In the genomic region with DNA sequence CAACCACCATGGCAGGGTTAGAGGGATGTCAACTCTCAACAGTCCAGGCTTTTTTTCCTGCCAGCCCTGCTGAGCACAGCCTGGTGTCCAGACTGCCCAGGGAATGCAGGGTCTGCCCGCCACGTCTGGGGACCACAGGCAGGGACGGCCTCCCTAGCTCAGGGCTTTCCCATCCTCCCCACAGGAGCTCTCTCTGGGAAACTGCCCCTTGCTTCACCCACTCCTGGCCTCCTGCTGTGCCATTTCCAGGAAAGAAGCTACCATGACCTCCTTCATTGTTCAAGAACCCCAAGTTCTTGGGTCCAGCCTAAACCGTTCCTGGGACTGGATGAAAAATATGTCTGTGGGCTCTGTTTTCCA, we compare ENCODE assay signal across 12 cellular contexts. TPM values are rescaled to one million over a fixed set of nuclear protein-coding genes. Genes with fewer than 3 reads are reported as not detected.
A peak's percentile ranks its signal among the peaks of the same experiment; 100 is the strongest.
DNase-seq lines count a peak whose midpoint lies in the region; ATAC-seq, FAIRE-seq and TF ChIP-seq lines count a peak whose summit lies in the region.
"Had no signal": no experiment of that assay in that cellular context is flagged by ENCODE, and none has a peak within 500 bp of the region (broad histone marks: within the 10 kb centered on the region; RNA-seq: fewer than 3 reads in every experiment).

No MANE protein-coding gene starts in this region.

- H3K4me1 Mint-ChIP-seq in stimulated activated naive B cell treated with anti-CD40 and anti-IgM and Interleukin-4, amounts not matched to agents 10 μg/mL and 1 μg/mL and 100 μg/mL, for 72 hours = peaks cover 7 to 21% of the 10 kb centered on the region in 2 donors
- peaks cover 24% of the 10 kb centered on the region for H3K4me1 Mint-ChIP-seq in activated T-helper 17 cell treated with anti-CD3 and anti-CD28 coated beads, Interleukin-2, amount 50 U/mL, for 72 hours

- H3K27me3 Mint-ChIP-seq in stimulated activated naive B cell treated with anti-CD40 and anti-IgM and Interleukin-4, amounts not matched to agents 10 μg/mL and 1 μg/mL and 100 μg/mL, for 72 hours = peaks cover 50 to 51% of the 10 kb centered on the region in 2 donors
- no peaks in the 10 kb centered on the region for H3K27me3 Mint-ChIP-seq in activated T-helper 17 cell treated with anti-CD3 and anti-CD28 coated beads, Interleukin-2, amount 50 U/mL, for 72 hours

- DNase-seq in HK-2 (ENCODE audit: unreplicated experiment) (peak; percentile 36), adipocyte (ENCODE audit: low read depth) (no peak), kidney (peak; percentile 61), dedifferentiated amniotic fluid mesenchymal stem cell (ENCODE audit: extremely low spot score) (no peak), MG63 (no peak)
- no peak for DNase-seq in stimulated activated naive B cell treated with anti-CD40 and anti-IgM and Interleukin-4, amounts not matched to agents 10 μg/mL and 1 μg/mL and 100 μg/mL, for 72 hours
- DNase-seq: anterior cingulate cortex, left ventricle myocardium inferior, T-helper 1 cell had no signal

- no peak for ATAC-seq in stimulated activated naive B cell treated with anti-CD40 and anti-IgM and Interleukin-4, amounts not matched to agents 10 μg/mL and 1 μg/mL and 100 μg/mL, for 72 hours (replicated peaks)
- ATAC-seq in HG03135 (IDR thresholded peaks at IDR 0.05; ENCODE audit: unreplicated experiment) = no peak
- no peak for ATAC-seq in activated T-helper 17 cell treated with anti-CD3 and anti-CD28 coated beads, Interleukin-2, amount 50 U/mL, for 72 hours (replicated peaks)
- ATAC-seq: sciatic nerve had no signal

- no peak for FAIRE-seq in kidney (lab: Jason Lieb, UNC)

- H3K4me1 ChIP-seq in adipocyte (ENCODE audit: control insufficient read depth, insufficient read depth, low read length) (peaks cover 44% of the 10 kb centered on the region), kidney (ENCODE audit: control insufficient read depth in 1 of 2, insufficient read depth in 1 of 2, low read depth in 1 of 2, low read length in 2 of 2) (peaks cover 18 to 28% of the 10 kb centered on the region in 2 donors)
- H3K4me1 ChIP-seq: left ventricle myocardium inferior had no signal

- H3K9me3 ChIP-seq in adipocyte (ENCODE audit: control insufficient read depth, low read length) (no peaks in the 10 kb centered on the region), kidney (ENCODE audit: control insufficient read depth in 1 of 2, low read length in 2 of 2) (no peaks in the 10 kb centered on the region), MG63 (no peaks in the 10 kb centered on the region)
- H3K9me3 ChIP-seq: left ventricle myocardium inferior had no signal

- no peak overlapping the region for H3K4me3 Mint-ChIP-seq in stimulated activated naive B cell treated with anti-CD40 and anti-IgM and Interleukin-4, amounts not matched to agents 10 μg/mL and 1 μg/mL and 100 μg/mL, for 72 hours
- no peak overlapping the region for H3K4me3 Mint-ChIP-seq in activated T-helper 17 cell treated with anti-CD3 and anti-CD28 coated beads, Interleukin-2, amount 50 U/mL, for 72 hours

- no peaks in the 10 kb centered on the region for H3K9me3 Mint-ChIP-seq in stimulated activated naive B cell treated with anti-CD40 and anti-IgM and Interleukin-4, amounts not matched to agents 10 μg/mL and 1 μg/mL and 100 μg/mL, for 72 hours
- no peaks in the 10 kb centered on the region for H3K9me3 Mint-ChIP-seq in activated T-helper 17 cell treated with anti-CD3 and anti-CD28 coated beads, Interleukin-2, amount 50 U/mL, for 72 hours

- peak overlapping the region; percentile 45 for H3K9ac ChIP-seq in adipocyte (ENCODE audit: low read length)
- peak overlapping the region; percentile 66 to 78 for H3K9ac ChIP-seq in kidney (ENCODE audit: low read length in 2 of 2)

- H3K27ac Mint-ChIP-seq in stimulated activated naive B cell treated with anti-CD40 and anti-IgM and Interleukin-4, amounts not matched to agents 10 μg/mL and 1 μg/mL and 100 μg/mL, for 72 hours = peak overlapping the region; percentile 31
- H3K27ac Mint-ChIP-seq in activated T-helper 17 cell treated with anti-CD3 and anti-CD28 coated beads, Interleukin-2, amount 50 U/mL, for 72 hours = no peak overlapping the region

- no peak for TF ChIP-seq CTCF in kidney (IDR thresholded peaks at IDR 0.05; ENCODE audit: borderline replicate concordance, extremely low read depth, insufficient read depth)

- H3K4me3 ChIP-seq in adipocyte (ENCODE audit: low read length) (no peak overlapping the region), kidney (ENCODE audit: low read length in 2 of 2) (peak overlapping the region; percentile 54 to 72), MG63 (no peak overlapping the region)
- H3K4me3 ChIP-seq: left ventricle myocardium inferior had no signal

- H3K36me3 ChIP-seq in adipocyte (ENCODE audit: control insufficient read depth, insufficient read depth, low read length, severe bottlenecking) (no peaks in the 10 kb centered on the region), kidney (ENCODE audit: control insufficient read depth in 1 of 2, insufficient read depth in 2 of 2, low read length in 2 of 2) (no peaks in the 10 kb centered on the region), MG63 (no peaks in the 10 kb centered on the region)
- H3K36me3 ChIP-seq: left ventricle myocardium inferior had no signal

- H3K27ac ChIP-seq in kidney (ENCODE audit: low read depth in 2 of 2, low read length in 2 of 2) = peak overlapping the region; percentile 88 to 94
- H3K27ac ChIP-seq: left ventricle myocardium inferior had no signal

- no peaks in the 10 kb centered on the region for H3K27me3 ChIP-seq in adipocyte (replicated peaks; ENCODE audit: control insufficient read depth, insufficient read depth, low read length)
- no peaks in the 10 kb centered on the region for H3K27me3 ChIP-seq in MG63

- intact Hi-C loops in kidney (cut with DNase I) = no loop called here

- no peaks in the 10 kb centered on the region for H3K36me3 Mint-ChIP-seq in stimulated activated naive B cell treated with anti-CD40 and anti-IgM and Interleukin-4, amounts not matched to agents 10 μg/mL and 1 μg/mL and 100 μg/mL, for 72 hours
- no peaks in the 10 kb centered on the region for H3K36me3 Mint-ChIP-seq in activated T-helper 17 cell treated with anti-CD3 and anti-CD28 coated beads, Interleukin-2, amount 50 U/mL, for 72 hours (ENCODE audit: low read depth)

RNA-seq across cellular contexts. Expression of gene SCNN1A, which starts 4.8 kb away (rescaled TPM):
- total RNA-seq in kidney = 452 TPM
- 225 TPM for polyA plus RNA-seq in kidney (ENCODE audit: insufficient read depth, low read depth, low replicate concordance)
- 0.07 and 0.66 TPM in 2 replicates for total RNA-seq in MG63 (2014; rRNA removed; shearing (Covaris generic); ENCODE audit: low replicate concordance)
- total RNA-seq in activated T-helper 17 cell treated with anti-CD3 and anti-CD28 coated beads, Interleukin-2, amount 50 U/mL, for 72 hours = 1 to 10 TPM in 1 of 2 donors, not detected in 1; 1.6 TPM

RNA-seq across cellular contexts. Expression of gene LTBR, which starts 13.4 kb away (rescaled TPM):
- total RNA-seq in kidney = 114 TPM
- polyA plus RNA-seq in kidney (ENCODE audit: insufficient read depth, low read depth, low replicate concordance) = 77.8 TPM
- total RNA-seq in MG63 (2014; rRNA removed; shearing (Covaris generic); ENCODE audit: low replicate concordance) = 35.0 and 61.5 TPM in 2 replicates
- under 1 TPM; 0.56 to 0.61 TPM for total RNA-seq in activated T-helper 17 cell treated with anti-CD3 and anti-CD28 coated beads, Interleukin-2, amount 50 U/mL, for 72 hours

RNA-seq across cellular contexts. Expression of gene TNFRSF1A, which starts 28.7 kb away (rescaled TPM):
- total RNA-seq in kidney = 186 TPM
- 99.6 TPM for polyA plus RNA-seq in kidney (ENCODE audit: insufficient read depth, low read depth, low replicate concordance)
- 181 and 208 TPM in 2 replicates for total RNA-seq in MG63 (2014; rRNA removed; shearing (Covaris generic); ENCODE audit: low replicate concordance)
- total RNA-seq in activated T-helper 17 cell treated with anti-CD3 and anti-CD28 coated beads, Interleukin-2, amount 50 U/mL, for 72 hours = 10 to 100 TPM; 42.1 to 74.1 TPM

Comparison
In these comparisons a context has a peak if more than half of its experiments do, and no peak if none do; other contexts are left out.
1. DNase-seq: peak in HK-2 (single experiment) and kidney (single experiment); none in adipocyte (single experiment), stimulated activated naive B cell treated with anti-CD40 and anti-IgM and Interleukin-4, amounts not matched to agents 10 μg/mL and 1 μg/mL and 100 μg/mL, for 72 hours (single experiment), dedifferentiated amniotic fluid mesenchymal stem cell (single experiment) and MG63 (single experiment).
2. H3K4me3 ChIP-seq: peak in kidney (2 of 2); none in adipocyte (single experiment) and MG63 (single experiment).
3. RNA of gene SCNN1A, which starts 4.8 kb away (total RNA-seq): 452 TPM in kidney (single experiment); 1.6 TPM in activated T-helper 17 cell treated with anti-CD3 and anti-CD28 coated beads, Interleukin-2, amount 50 U/mL, for 72 hours and 0.07 to 0.66 TPM in MG63; every median in the first group is over 100 times any median in the second.
4. RNA of gene LTBR, which starts 13.4 kb away (total RNA-seq): 114 TPM in kidney (single experiment) and 35.0 to 61.5 TPM in MG63; 0.56 to 0.61 TPM in activated T-helper 17 cell treated with anti-CD3 and anti-CD28 coated beads, Interleukin-2, amount 50 U/mL, for 72 hours; every median in the first group is over 10 times any median in the second.